Comparison of ENCODE assay signal across 8 cellular contexts in the genomic region with DNA sequence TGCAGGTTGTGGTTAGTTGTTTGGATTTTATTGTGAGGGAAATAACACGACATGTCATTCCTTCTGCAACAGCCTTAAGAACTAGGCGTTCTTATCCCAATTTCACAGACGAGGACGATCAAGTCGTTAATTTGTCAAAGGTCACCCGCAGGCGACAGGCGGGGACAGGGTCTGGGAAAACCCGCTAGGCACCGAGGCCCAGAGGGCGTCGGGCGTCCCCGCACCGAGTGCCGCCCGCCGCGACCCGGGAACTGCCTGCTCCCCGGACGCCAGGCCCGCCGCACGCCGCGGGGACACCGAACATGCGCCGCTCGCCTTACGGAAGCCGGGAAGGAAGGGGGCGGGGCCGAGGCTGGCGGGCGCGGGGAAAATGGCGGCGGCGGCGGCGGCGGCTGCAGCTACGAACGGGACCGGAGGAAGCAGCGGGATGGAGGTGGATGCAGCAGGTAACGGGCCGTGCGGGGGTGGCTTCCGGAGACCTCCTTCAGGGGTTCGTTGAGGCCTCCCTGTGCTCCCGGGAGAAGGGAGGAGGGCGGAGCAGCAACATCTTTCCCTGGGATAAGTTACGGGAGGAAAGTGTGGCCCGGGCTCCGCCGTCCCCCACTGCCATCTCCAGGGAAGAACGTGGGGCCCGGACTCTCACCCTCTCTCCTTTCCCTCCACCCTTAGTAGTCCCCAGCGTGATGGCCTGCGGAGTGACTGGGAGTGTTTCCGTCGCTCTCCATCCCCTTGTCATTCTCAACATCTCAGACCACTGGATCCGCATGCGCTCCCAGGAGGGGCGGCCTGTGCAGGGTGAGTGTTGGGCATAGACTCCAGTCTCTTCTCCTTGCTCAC. TPM values are rescaled to one million over a fixed set of nuclear protein-coding genes. Genes with fewer than 3 reads are reported as not detected.
A peak's percentile ranks its signal among the peaks of the same experiment; 100 is the strongest.
DNase-seq lines count a peak whose midpoint lies in the region; ATAC-seq and TF ChIP-seq lines count a peak whose summit lies in the region.

A gene (plus strand): TSS at position 349 of the 837 bp plus-strand sequence. CDS start 22 bp downstream, at position 371.

- ATAC-seq in HCT116 (peak; percentile 45), GM18861 (IDR thresholded peaks at IDR 0.05; ENCODE audit: unreplicated experiment) (no peak)
- ATAC-seq in activated CD4-positive, CD25-positive, alpha-beta regulatory T cell treated with anti-CD3 and anti-CD28 coated beads, Interleukin-2, amount 50 U/mL, for 24 hours: peak; percentile 65 to 71
- ATAC-seq in central memory CD8-positive, alpha-beta T cell (replicated peaks; ENCODE audit: extremely low read depth, poor library complexity, severe bottlenecking): peak; percentile 72

- intact Hi-C loops in HCT116 (cut with micrococcal nuclease): loop anchor here (1.0 kb wide), 1 partner anchor 11 kb away; no protein-coding TSS in a partner anchor

- no peak within 1 kb of the TSS for H2AFZ ChIP-seq in HCT116 (ENCODE audit: low read depth, low read length, poor library complexity, severe bottlenecking)

- H3K4me2 ChIP-seq in HCT116 (ENCODE audit: low read length): peak within 1 kb of the TSS; percentile 83

- RAD21 ChIA-PET in HCT116 (lab: Charles Lee; ENCODE audit: low non-redundant PET in 1 of 2, low total read pairs in 2 of 2, uncharacterized antibody in 2 of 2, unreplicated experiment in 2 of 2): interaction anchor here in 1 of 2 experiments (0.6 kb wide), 1 partner anchor 185 kb away, joined by 3 read pairs; no protein-coding TSS in a partner anchor

- peaks cover 9% of the 10 kb centered on the region for H3K4me1 Mint-ChIP-seq in central memory CD8-positive, alpha-beta T cell

- DNase-seq in DMS153 treated with DMSO at 0.1 percent for 48 hours (lab: John Stamatoyannopoulos, UW; ENCODE audit: unreplicated experiment): peak; percentile 50
- DNase-seq in HCT116 (ENCODE audit: low read depth, low spot score): no peak
- peak; percentile 77 for DNase-seq in NCI-H2171 (lab: John Stamatoyannopoulos, UW)
- DNase-seq in central memory CD8-positive, alpha-beta T cell (ENCODE audit: low spot score in 2 of 2): peak; percentile 76 to 80
- DNase-seq in islet precursor cell: peak; percentile 81
- DNase-seq in stimulated activated CD4-positive, alpha-beta T cell treated with anti-CD3 and anti-CD28 coated beads, Interleukin-12 subunit alpha, Interleukin-12 subunit beta, amount 100 ng/mL, for 4 hours: peak; percentile 91

- no peaks in the 10 kb centered on the region for H3K9me2 ChIP-seq in HCT116 (ENCODE audit: insufficient read depth)

- POLR2A ChIA-PET in HCT116 (lab: Charles Lee): interaction anchor here (1.7 kb wide), 1 partner anchor 13 kb away, joined by 11 read pairs; a partner anchor contains a TSS

- peak; percentile 88 for TF ChIP-seq POLR2A in HCT116 (IDR thresholded peaks at IDR 0.05; ENCODE audit: borderline replicate concordance, extremely low read depth, insufficient read depth, insufficient read length)

- peaks cover 40% of the 10 kb centered on the region for H3K36me3 Mint-ChIP-seq in central memory CD8-positive, alpha-beta T cell (ENCODE audit: insufficient read depth)

- no peaks in the 10 kb centered on the region for H3K27me3 Mint-ChIP-seq in central memory CD8-positive, alpha-beta T cell

- peaks cover 24% of the 10 kb centered on the region for H3K79me2 ChIP-seq in HCT116 (ENCODE audit: insufficient read depth, low read length)

- H3K27ac ChIP-seq in HCT116 (ENCODE audit: low read depth, low read length): peak within 1 kb of the TSS; percentile 90

- H3K9me3 Mint-ChIP-seq in central memory CD8-positive, alpha-beta T cell: no peaks in the 10 kb centered on the region

- peak within 1 kb of the TSS; percentile 84 for H3K4me3 Mint-ChIP-seq in central memory CD8-positive, alpha-beta T cell

- H3K4me3 ChIP-seq in HCT116 (replicated peaks in 1 of 2; ENCODE audit: low read depth in 1 of 2, low read length in 2 of 2): peak within 1 kb of the TSS; percentile 91 to 93

- TF ChIP-seq RAD21 in HCT116 (IDR thresholded peaks at IDR 0.05; ENCODE audit: low read depth): no peak

- peaks cover 3% of the 10 kb centered on the region; the same call in 1 of the 2 replicates for H4K20me1 ChIP-seq in HCT116 (ENCODE audit: insufficient read depth)

- CTCF ChIA-PET in HCT116 (lab: Charles Lee): interaction anchor here (1.5 kb wide), 1 partner anchor 13 kb away, joined by 4 read pairs; a partner anchor contains a TSS

- no peaks in the 10 kb centered on the region for H3K27me3 ChIP-seq in HCT116 (ENCODE audit: insufficient read depth, low read length)

- no TSS peak for BruUV-seq in HCT116 (replicated peaks; lab: Mats Ljungman, UMichigan)

- H3K27ac Mint-ChIP-seq in central memory CD8-positive, alpha-beta T cell (ENCODE audit: low read depth): peak within 1 kb of the TSS; percentile 78

- peaks cover 8 to 38% of the 10 kb centered on the region in 2 experiments for H3K4me1 ChIP-seq in HCT116 (ENCODE audit: control insufficient read depth in 1 of 2, insufficient read depth in 2 of 2, low read length in 2 of 2)

- peak within 1 kb of the TSS; percentile 94 for H3K9ac ChIP-seq in HCT116 (ENCODE audit: low read length)

- peaks cover 14 to 33% of the 10 kb centered on the region in 2 experiments; a peak in 3 of 4 replicates for H3K36me3 ChIP-seq in HCT116 (ENCODE audit: control insufficient read depth in 1 of 2, insufficient read depth in 2 of 2, low read length in 2 of 2)

- no peak for TF ChIP-seq CTCF in HCT116 (IDR thresholded peaks at IDR 0.05 in 2 of 3, conservative IDR thresholded peaks at IDR 0.05 in 1 of 3; ENCODE audit: borderline replicate concordance in 1 of 3, insufficient read depth in 1 of 3, low read depth in 2 of 3, low read length in 2 of 3)

- no peaks in the 10 kb centered on the region for H3K9me3 ChIP-seq in HCT116 (ENCODE audit: control insufficient read depth in 1 of 2, insufficient read depth in 1 of 2, low read depth in 1 of 2, low read length in 2 of 2)

TF ChIP-seq in HCT116, 20 proteins besides CTCF, POLR2A, EP300 and RAD21 (continues in another document):
- TF ChIP-seq ZFX (IDR thresholded peaks at IDR 0.05) (peak; percentile 83), YY1 (IDR thresholded peaks at IDR 0.05; ENCODE audit: extremely low read depth, insufficient replicate concordance, low read depth, low read length) (peak; percentile 96), EZH2phosphoT487 (IDR thresholded peaks at IDR 0.05; ENCODE audit: borderline replicate concordance) (no peak), ELF1 (IDR thresholded peaks at IDR 0.05; ENCODE audit: borderline replicate concordance, low read depth) (no peak), SIN3A (IDR thresholded peaks at IDR 0.05; ENCODE audit: low read depth) (no peak), SRF (IDR thresholded peaks at IDR 0.05; ENCODE audit: low read depth) (no peak), CBX3 (IDR thresholded peaks at IDR 0.05; ENCODE audit: low read depth) (no peak), CEBPB (IDR thresholded peaks at IDR 0.05; ENCODE audit: low read depth) (no peak), ZNF274 (IDR thresholded peaks at IDR 0.05; ENCODE audit: low read depth, low read length) (no peak)
- TF ChIP-seq, protein P1, sequence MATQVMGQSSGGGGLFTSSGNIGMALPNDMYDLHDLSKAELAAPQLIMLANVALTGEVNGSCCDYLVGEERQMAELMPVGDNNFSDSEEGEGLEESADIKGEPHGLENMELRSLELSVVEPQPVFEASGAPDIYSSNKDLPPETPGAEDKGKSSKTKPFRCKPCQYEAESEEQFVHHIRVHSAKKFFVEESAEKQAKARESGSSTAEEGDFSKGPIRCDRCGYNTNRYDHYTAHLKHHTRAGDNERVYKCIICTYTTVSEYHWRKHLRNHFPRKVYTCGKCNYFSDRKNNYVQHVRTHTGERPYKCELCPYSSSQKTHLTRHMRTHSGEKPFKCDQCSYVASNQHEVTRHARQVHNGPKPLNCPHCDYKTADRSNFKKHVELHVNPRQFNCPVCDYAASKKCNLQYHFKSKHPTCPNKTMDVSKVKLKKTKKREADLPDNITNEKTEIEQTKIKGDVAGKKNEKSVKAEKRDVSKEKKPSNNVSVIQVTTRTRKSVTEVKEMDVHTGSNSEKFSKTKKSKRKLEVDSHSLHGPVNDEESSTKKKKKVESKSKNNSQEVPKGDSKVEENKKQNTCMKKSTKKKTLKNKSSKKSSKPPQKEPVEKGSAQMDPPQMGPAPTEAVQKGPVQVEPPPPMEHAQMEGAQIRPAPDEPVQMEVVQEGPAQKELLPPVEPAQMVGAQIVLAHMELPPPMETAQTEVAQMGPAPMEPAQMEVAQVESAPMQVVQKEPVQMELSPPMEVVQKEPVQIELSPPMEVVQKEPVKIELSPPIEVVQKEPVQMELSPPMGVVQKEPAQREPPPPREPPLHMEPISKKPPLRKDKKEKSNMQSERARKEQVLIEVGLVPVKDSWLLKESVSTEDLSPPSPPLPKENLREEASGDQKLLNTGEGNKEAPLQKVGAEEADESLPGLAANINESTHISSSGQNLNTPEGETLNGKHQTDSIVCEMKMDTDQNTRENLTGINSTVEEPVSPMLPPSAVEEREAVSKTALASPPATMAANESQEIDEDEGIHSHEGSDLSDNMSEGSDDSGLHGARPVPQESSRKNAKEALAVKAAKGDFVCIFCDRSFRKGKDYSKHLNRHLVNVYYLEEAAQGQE (IDR thresholded peaks at IDR 0.05; ENCODE audit: low read depth): no peak
- TF ChIP-seq, protein P2, sequence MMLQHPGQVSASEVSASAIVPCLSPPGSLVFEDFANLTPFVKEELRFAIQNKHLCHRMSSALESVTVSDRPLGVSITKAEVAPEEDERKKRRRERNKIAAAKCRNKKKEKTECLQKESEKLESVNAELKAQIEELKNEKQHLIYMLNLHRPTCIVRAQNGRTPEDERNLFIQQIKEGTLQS (IDR thresholded peaks at IDR 0.05): no peak
- TF ChIP-seq, protein P3, sequence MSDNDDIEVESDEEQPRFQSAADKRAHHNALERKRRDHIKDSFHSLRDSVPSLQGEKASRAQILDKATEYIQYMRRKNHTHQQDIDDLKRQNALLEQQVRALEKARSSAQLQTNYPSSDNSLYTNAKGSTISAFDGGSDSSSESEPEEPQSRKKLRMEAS (IDR thresholded peaks at IDR 0.05): no peak
- TF ChIP-seq, protein P4, sequence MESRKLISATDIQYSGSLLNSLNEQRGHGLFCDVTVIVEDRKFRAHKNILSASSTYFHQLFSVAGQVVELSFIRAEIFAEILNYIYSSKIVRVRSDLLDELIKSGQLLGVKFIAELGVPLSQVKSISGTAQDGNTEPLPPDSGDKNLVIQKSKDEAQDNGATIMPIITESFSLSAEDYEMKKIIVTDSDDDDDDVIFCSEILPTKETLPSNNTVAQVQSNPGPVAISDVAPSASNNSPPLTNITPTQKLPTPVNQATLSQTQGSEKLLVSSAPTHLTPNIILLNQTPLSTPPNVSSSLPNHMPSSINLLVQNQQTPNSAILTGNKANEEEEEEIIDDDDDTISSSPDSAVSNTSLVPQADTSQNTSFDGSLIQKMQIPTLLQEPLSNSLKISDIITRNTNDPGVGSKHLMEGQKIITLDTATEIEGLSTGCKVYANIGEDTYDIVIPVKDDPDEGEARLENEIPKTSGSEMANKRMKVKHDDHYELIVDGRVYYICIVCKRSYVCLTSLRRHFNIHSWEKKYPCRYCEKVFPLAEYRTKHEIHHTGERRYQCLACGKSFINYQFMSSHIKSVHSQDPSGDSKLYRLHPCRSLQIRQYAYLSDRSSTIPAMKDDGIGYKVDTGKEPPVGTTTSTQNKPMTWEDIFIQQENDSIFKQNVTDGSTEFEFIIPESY (IDR thresholded peaks at IDR 0.05; ENCODE audit: extremely low read depth, insufficient replicate concordance, low read length): peak; percentile 78

RNA-seq across cellular contexts. Expression of the gene that starts here (rescaled TPM):
- total RNA-seq in HCT116 (2021; ENCODE audit: unreplicated experiment): 126 TPM
- 136 and 154 TPM in 2 replicates for polyA plus RNA-seq in HCT116 (2012)
